14 cellular contexts compared by ENCODE assay signal in the genomic region with DNA sequence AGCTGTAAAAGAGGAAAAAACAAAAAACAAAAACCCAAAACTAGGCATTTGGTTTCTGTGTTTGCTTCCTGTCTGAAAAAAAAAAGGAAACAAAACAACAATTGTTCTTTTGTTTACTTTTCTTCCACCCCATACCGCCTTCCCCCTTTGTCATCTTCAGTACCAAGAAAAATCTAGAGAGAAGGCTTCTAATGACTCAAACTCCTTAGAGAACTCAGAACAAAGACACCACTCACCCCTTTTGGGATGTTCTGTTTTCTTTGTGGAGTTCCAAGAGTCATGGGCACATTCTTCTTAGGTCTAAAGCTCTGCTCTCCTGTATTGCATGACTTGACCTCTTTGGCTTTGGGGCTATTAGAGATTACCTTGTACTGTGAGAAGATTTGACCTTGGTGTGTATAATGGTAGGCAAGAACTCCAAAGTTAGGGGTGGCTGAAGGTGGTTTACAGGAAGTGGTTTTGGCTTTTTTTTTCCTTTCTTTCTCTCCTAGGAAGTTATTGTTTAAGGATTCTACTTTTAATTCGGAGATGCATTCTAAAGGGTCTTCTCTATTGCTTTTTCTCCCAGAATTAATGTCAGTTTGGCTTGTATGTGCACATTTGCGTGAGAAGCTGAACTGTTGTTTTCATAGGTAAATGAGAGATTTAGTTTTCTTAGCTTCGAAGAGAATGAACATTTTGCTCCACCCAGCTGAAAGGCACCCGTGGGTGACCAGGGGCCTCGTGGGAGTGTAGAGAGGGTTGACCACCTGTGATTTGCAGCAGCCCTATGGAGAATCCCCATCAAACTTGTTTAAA. TPM values are rescaled to one million over a fixed set of nuclear protein-coding genes. Genes with fewer than 3 reads are reported as not detected.
DNase-seq lines count a peak whose midpoint lies in the region; ATAC-seq lines count a peak whose summit lies in the region.
"Had no signal": no experiment of that assay in that cellular context is flagged by ENCODE, and none has a peak within 500 bp of the region (broad histone marks: within the 10 kb centered on the region; RNA-seq: fewer than 3 reads in every experiment).

No MANE protein-coding gene starts in this region.

- H2AK5ac ChIP-seq in neuronal stem cell (ENCODE audit: low read depth, low read length): no peak overlapping the region

- no peak overlapping the region for H3K4ac ChIP-seq in neuronal stem cell (ENCODE audit: low read length)

- no peak overlapping the region for H3K14ac ChIP-seq in neuronal stem cell (ENCODE audit: low read length)

- peaks cover 13% of the 10 kb centered on the region for H3K4me1 Mint-ChIP-seq in dendritic cell treated with granulocyte-macrophage colony-stimulating factor and Interleukin-4, amounts not matched to agents 40 ng/mL and 50 ng/mL, for 4 days (ENCODE audit: low read depth)

- no peak overlapping the region for H3K4me3 ChIP-seq in neuronal stem cell (ENCODE audit: low read length in 2 of 2)
- H3K4me3 ChIP-seq: upper lobe of right lung had no signal

- H3K27me3 Mint-ChIP-seq in dendritic cell treated with granulocyte-macrophage colony-stimulating factor and Interleukin-4, amounts not matched to agents 40 ng/mL and 50 ng/mL, for 4 days: no peaks in the 10 kb centered on the region
- H3K27me3 Mint-ChIP-seq: CD8-positive, alpha-beta memory T cell had no signal

- H3K36me3 ChIP-seq in neuronal stem cell (replicated peaks in 1 of 2; ENCODE audit: control insufficient read depth in 2 of 2, insufficient read depth in 2 of 2, low read length in 2 of 2): no peaks in the 10 kb centered on the region
- H3K36me3 ChIP-seq: neutrophil, upper lobe of right lung had no signal

- H4K91ac ChIP-seq in neuronal stem cell (ENCODE audit: low read depth, low read length, poor library complexity): no peak overlapping the region

- no peak overlapping the region for H3K27ac ChIP-seq in neuronal stem cell (replicated peaks; ENCODE audit: low read length)
- H3K27ac ChIP-seq: neutrophil, upper lobe of right lung had no signal

- no peaks in the 10 kb centered on the region for H3K27me3 ChIP-seq in neuronal stem cell (ENCODE audit: control insufficient read depth in 3 of 3, insufficient read depth in 3 of 3, low read depth in 1 of 3, low read length in 3 of 3)
- H3K27me3 ChIP-seq: neutrophil, upper lobe of right lung had no signal

- H2BK15ac ChIP-seq in neuronal stem cell (ENCODE audit: low read length): no peak overlapping the region

- peaks cover 8% of the 10 kb centered on the region for H3K9me3 Mint-ChIP-seq in dendritic cell treated with granulocyte-macrophage colony-stimulating factor and Interleukin-4, amounts not matched to agents 40 ng/mL and 50 ng/mL, for 4 days

- no peak for DNase-seq in neuronal stem cell (ENCODE audit: low spot score)
- no peak for DNase-seq in hepatic stellate cell (ENCODE audit: low spot score)
- no peak for DNase-seq in RKO (ENCODE audit: low spot score)
- no peak for DNase-seq in Kasumi-1 (lab: John Stamatoyannopoulos, UW)
- DNase-seq: CD8-positive, alpha-beta memory T cell; NCI-H510A; SW 1271; upper lobe of right lung had no signal

- H2BK120ac ChIP-seq in neuronal stem cell (ENCODE audit: low read depth, low read length): no peak overlapping the region

- no CpG with 5 or more reads among the region's 6 CpGs for WGBS in neuronal stem cell (ENCODE audit: extremely low coverage in 2 of 2, insufficient read length in 2 of 2, insufficient replicate concordance in 1 of 2), 2 donors

- H4K8ac ChIP-seq in neuronal stem cell (ENCODE audit: low read depth, low read length): no peak overlapping the region

- H3K79me1 ChIP-seq in neuronal stem cell (ENCODE audit: low read depth, low read length): no peaks in the 10 kb centered on the region

- peaks cover 0 to 4% of the 10 kb centered on the region in 2 donors for H3K4me1 ChIP-seq in neuronal stem cell (ENCODE audit: control insufficient read depth in 2 of 2, insufficient read depth in 1 of 2, low read depth in 1 of 2, low read length in 2 of 2)
- H3K4me1 ChIP-seq: upper lobe of right lung had no signal

- intact Hi-C loops in dendritic cell treated with granulocyte-macrophage colony-stimulating factor and Interleukin-4, amounts not matched to agents 40 ng/mL and 50 ng/mL, for 4 days (cut with micrococcal nuclease): no loop called here

- ATAC-seq in GM18520 (IDR thresholded peaks at IDR 0.05; ENCODE audit: unreplicated experiment): peak; percentile 16
- ATAC-seq in GM21529 (IDR thresholded peaks at IDR 0.05; ENCODE audit: unreplicated experiment): peak; percentile 34
- ATAC-seq in HG03103 (IDR thresholded peaks at IDR 0.05; ENCODE audit: low read depth, unreplicated experiment): peak; percentile 31
- ATAC-seq: esophagus mucosa, upper lobe of right lung had no signal

- H3K4me3 Mint-ChIP-seq in dendritic cell treated with granulocyte-macrophage colony-stimulating factor and Interleukin-4, amounts not matched to agents 40 ng/mL and 50 ng/mL, for 4 days: peak overlapping the region; percentile 27

- no peaks in the 10 kb centered on the region for H3K36me3 Mint-ChIP-seq in dendritic cell treated with granulocyte-macrophage colony-stimulating factor and Interleukin-4, amounts not matched to agents 40 ng/mL and 50 ng/mL, for 4 days (ENCODE audit: low read depth)

- H3K27ac Mint-ChIP-seq in dendritic cell treated with granulocyte-macrophage colony-stimulating factor and Interleukin-4, amounts not matched to agents 40 ng/mL and 50 ng/mL, for 4 days: no peak overlapping the region
- H3K27ac Mint-ChIP-seq: CD8-positive, alpha-beta memory T cell had no signal

- H2BK12ac ChIP-seq in neuronal stem cell (ENCODE audit: low read length): no peak overlapping the region

- H3K9ac ChIP-seq in neuronal stem cell (ENCODE audit: low read depth, low read length, poor library complexity): no peak overlapping the region

- H3K18ac ChIP-seq in neuronal stem cell (ENCODE audit: low read length): no peak overlapping the region

- H3K9me3 ChIP-seq in neuronal stem cell (replicated peaks in 1 of 2; ENCODE audit: control insufficient read depth in 2 of 2, insufficient read depth in 1 of 2, low read depth in 1 of 2, low read length in 2 of 2): peaks cover 0 to 14% of the 10 kb centered on the region in 2 donors
- H3K9me3 ChIP-seq: neutrophil had no signal

- no peak overlapping the region for H2AFZ ChIP-seq in neuronal stem cell (ENCODE audit: low read length)

- H2BK5ac ChIP-seq in neuronal stem cell (ENCODE audit: low read length): no peak overlapping the region

- H3K23ac ChIP-seq in neuronal stem cell (ENCODE audit: low read depth, low read length, poor library complexity): no peak overlapping the region

- no peak overlapping the region for H3K4me2 ChIP-seq in neuronal stem cell (ENCODE audit: insufficient read depth, low read length, poor library complexity, severe bottlenecking)

RNA-seq across cellular contexts. Expression of a gene that starts 39.5 kb away (rescaled TPM):
- polyA plus RNA-seq in neuronal stem cell (2013, experiment 1 of 2): 0.73 TPM
- polyA plus RNA-seq in neuronal stem cell (2013, experiment 2 of 2): 0.97 TPM
